Comparison of ENCODE assay signal across 8 cellular contexts in the genomic region with DNA sequence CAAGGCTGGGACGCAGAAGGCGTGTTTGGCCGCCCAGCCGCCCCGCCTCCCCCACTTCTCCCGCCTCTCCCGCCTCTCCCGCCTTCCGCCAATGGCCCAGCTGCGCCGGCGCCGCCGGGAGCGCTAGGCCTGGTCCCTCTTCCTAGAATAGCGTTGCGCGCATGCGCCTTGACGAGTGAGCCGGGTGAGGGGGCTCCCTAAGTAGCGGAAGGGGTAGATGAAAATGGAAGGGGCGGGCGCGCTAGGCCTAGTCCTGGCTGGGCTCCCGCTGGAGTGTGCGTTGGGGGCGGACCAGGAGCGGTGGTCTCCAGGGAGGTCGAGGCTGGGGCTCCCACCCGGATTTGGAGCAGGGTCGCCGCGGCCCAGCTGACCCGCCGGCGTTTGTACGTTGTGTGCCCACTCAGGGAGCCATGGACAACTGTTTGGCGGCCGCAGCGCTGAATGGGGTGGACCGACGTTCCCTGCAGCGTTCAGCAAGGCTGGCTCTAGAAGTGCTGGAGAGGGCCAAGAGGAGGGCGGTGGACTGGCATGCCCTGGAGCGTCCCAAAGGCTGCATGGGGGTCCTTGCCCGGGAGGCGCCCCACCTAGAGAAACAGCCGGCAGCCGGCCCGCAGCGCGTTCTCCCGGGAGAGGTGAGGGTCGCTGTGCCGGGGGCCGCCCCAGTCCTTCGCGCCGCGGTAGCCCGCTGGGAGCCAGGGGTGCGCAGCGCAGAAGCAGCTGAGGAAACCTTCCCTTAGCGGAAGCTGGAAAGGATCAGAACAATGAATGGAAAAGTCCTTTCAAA. TPM values are rescaled to one million over a fixed set of nuclear protein-coding genes. Genes with fewer than 3 reads are reported as not detected.
DNase-seq lines count a peak whose midpoint lies in the region; ATAC-seq lines count a peak whose summit lies in the region.

A gene with protein sequence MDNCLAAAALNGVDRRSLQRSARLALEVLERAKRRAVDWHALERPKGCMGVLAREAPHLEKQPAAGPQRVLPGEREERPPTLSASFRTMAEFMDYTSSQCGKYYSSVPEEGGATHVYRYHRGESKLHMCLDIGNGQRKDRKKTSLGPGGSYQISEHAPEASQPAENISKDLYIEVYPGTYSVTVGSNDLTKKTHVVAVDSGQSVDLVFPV (plus strand): TSS at position 150 of the 784 bp plus-strand sequence. CDS start 261 bp downstream, at position 411.

- DNase-seq in COLO668 (lab: John Stamatoyannopoulos, UW; ENCODE audit: unreplicated experiment) (peak; percentile 98), NT2/D1 (ENCODE audit: low read depth, low spot score) (peak; percentile 92), mesendoderm (peak; percentile 99)
- DNase-seq in activated CD8-positive, alpha-beta memory T cell treated with anti-CD3 and anti-CD28 coated beads, Interleukin-2, amount 50 U/mL, for 1 hour (ENCODE audit: extremely low read depth), result peak; percentile 51
- peak; percentile 67 for DNase-seq in stimulated activated CD8-positive, alpha-beta memory T cell treated with anti-CD3 and anti-CD28 coated beads, Interleukin-12 subunit alpha, Interleukin-12 subunit beta, amount 100 ng/mL, for 4 hours (ENCODE audit: low read depth)

- H3K4me1 ChIP-seq in HUES48 (ENCODE audit: control insufficient read depth, insufficient read depth, low read length), result peaks cover 19% of the 10 kb centered on the region
- no peaks in the 10 kb centered on the region for H3K4me1 ChIP-seq in NT2/D1 (ENCODE audit: insufficient read depth, insufficient read length)
- peaks cover 3% of the 10 kb centered on the region for H3K4me1 ChIP-seq in endocrine pancreas (ENCODE audit: control insufficient read depth, insufficient read depth, low read length)
- peaks cover 3% of the 10 kb centered on the region for H3K4me1 ChIP-seq in mesendoderm (ENCODE audit: control insufficient read depth, low read depth, low read length)

- H2BK120ac ChIP-seq in mesendoderm (ENCODE audit: low read depth, low read length), result peak within 1 kb of the TSS; percentile 63

- H3K23ac ChIP-seq in mesendoderm (ENCODE audit: low read length), result peak within 1 kb of the TSS; percentile 91

- H2BK15ac ChIP-seq in mesendoderm (replicated peaks; ENCODE audit: low read depth), result no peak within 1 kb of the TSS

- H3K27me3 ChIP-seq in HUES48 (ENCODE audit: control insufficient read depth, insufficient read depth, low read length) (peaks cover 17% of the 10 kb centered on the region), NT2/D1 (ENCODE audit: insufficient read depth, insufficient read length) (peaks cover 26% of the 10 kb centered on the region), endocrine pancreas (ENCODE audit: control insufficient read depth, insufficient read depth, low read length) (no peaks in the 10 kb centered on the region), mesendoderm (ENCODE audit: insufficient read depth, low read length, poor library complexity) (no peaks in the 10 kb centered on the region)

- H3K4ac ChIP-seq in mesendoderm (ENCODE audit: low read depth, low read length), result peak within 1 kb of the TSS; percentile 40

- H3K4me3 ChIP-seq in HUES48 (ENCODE audit: low read depth, low read length), result peak within 1 kb of the TSS; percentile 95
- H3K4me3 ChIP-seq in NT2/D1 (ENCODE audit: insufficient read length, low read depth), result peak within 1 kb of the TSS; percentile 80
- peak within 1 kb of the TSS; percentile 83 for H3K4me3 ChIP-seq in endocrine pancreas (ENCODE audit: control insufficient read depth, insufficient read depth, low read length)
- H3K4me3 ChIP-seq in mesendoderm (ENCODE audit: low read length), result peak within 1 kb of the TSS; percentile 78

- H3K9ac ChIP-seq in HUES48 (ENCODE audit: low read depth, low read length), result peak within 1 kb of the TSS; percentile 79
- H3K9ac ChIP-seq in NT2/D1 (ENCODE audit: insufficient read length, low read depth), result peak within 1 kb of the TSS; percentile 95
- H3K9ac ChIP-seq in endocrine pancreas (ENCODE audit: control insufficient read depth, insufficient read depth, low read length), result peak within 1 kb of the TSS; percentile 95
- H3K9ac ChIP-seq in mesendoderm (ENCODE audit: low read length), result peak within 1 kb of the TSS; percentile 98

- H3K79me2 ChIP-seq in mesendoderm (ENCODE audit: control insufficient read depth, insufficient read depth, low read length), result peaks cover 3% of the 10 kb centered on the region

- peak within 1 kb of the TSS; percentile 92 for H2BK5ac ChIP-seq in mesendoderm (ENCODE audit: low read length)

- H4K5ac ChIP-seq in mesendoderm (ENCODE audit: low read length), result no peak within 1 kb of the TSS

- peak; percentile 53 for ATAC-seq in GM21360 (IDR thresholded peaks at IDR 0.05; ENCODE audit: unreplicated experiment)

- H2AK5ac ChIP-seq in mesendoderm (ENCODE audit: low read length), result peak within 1 kb of the TSS; percentile 6

- H3K18ac ChIP-seq in mesendoderm (ENCODE audit: low read length), result peak within 1 kb of the TSS; percentile 93

- H3K56ac ChIP-seq in mesendoderm (ENCODE audit: low read length), result peak within 1 kb of the TSS; percentile 98

- H3K9me3 ChIP-seq in HUES48 (ENCODE audit: control insufficient read depth, insufficient read depth, low read length) (no peaks in the 10 kb centered on the region), NT2/D1 (ENCODE audit: insufficient read depth, low read length) (no peaks in the 10 kb centered on the region), endocrine pancreas (ENCODE audit: control insufficient read depth, low read length) (no peaks in the 10 kb centered on the region)

- WGBS in mesendoderm (ENCODE audit: extremely low coverage, insufficient coverage, low lambda C conversion rate), result no CpG with 5 or more reads among the region's 65 CpGs

- H3K79me1 ChIP-seq in mesendoderm (ENCODE audit: low read length), result peaks cover 12% of the 10 kb centered on the region

- H3K27ac ChIP-seq in HUES48 (ENCODE audit: low read depth, low read length) (peak within 1 kb of the TSS; percentile 90), mesendoderm (ENCODE audit: low read depth, low read length) (peak within 1 kb of the TSS; percentile 89)

- H3K36me3 ChIP-seq in HUES48 (ENCODE audit: control insufficient read depth, insufficient read depth, low read length), result peaks cover 16% of the 10 kb centered on the region
- H3K36me3 ChIP-seq in NT2/D1 (ENCODE audit: insufficient read depth, insufficient read length, low read length), result peaks cover 24% of the 10 kb centered on the region
- H3K36me3 ChIP-seq in endocrine pancreas (ENCODE audit: control insufficient read depth, insufficient read depth, low read length), result no peaks in the 10 kb centered on the region
- peaks cover 3% of the 10 kb centered on the region for H3K36me3 ChIP-seq in mesendoderm (ENCODE audit: control insufficient read depth, insufficient read depth, low read length)

- H3K4me2 ChIP-seq in mesendoderm (ENCODE audit: low read length), result peak within 1 kb of the TSS; percentile 73

- H4K8ac ChIP-seq in mesendoderm (ENCODE audit: low read depth, low read length), result peak within 1 kb of the TSS; percentile 87

RNA-seq across cellular contexts. Expression of the gene that starts here (rescaled TPM):
- polyA plus RNA-seq in mesendoderm (2013, experiment 1 of 2), result 17.9 TPM
- 18.2 TPM for polyA plus RNA-seq in mesendoderm (2013, experiment 2 of 2)

Comparison
In these comparisons a context has a peak if more than half of its experiments do, and no peak if none do; other contexts are left out.
1. Peak in every context shown above with its lines: DNase-seq, ATAC-seq, H3K4me3 ChIP-seq and H3K27ac ChIP-seq.